In genomic region chr17:55054429-55054828, GRCh38 we compare ENCODE assay signal across 17 cellular contexts.
A peak's percentile ranks its signal among the peaks of the same experiment; 100 is the strongest.
DNase-seq lines count a peak whose midpoint lies in the region; ATAC-seq, FAIRE-seq and TF ChIP-seq lines count a peak whose summit lies in the region.
"Had no signal": no experiment of that assay in that cellular context is flagged by ENCODE, and none has a peak within 500 bp of the region (broad histone marks: within the 10 kb centered on the region; RNA-seq: fewer than 3 reads in every experiment).

No MANE protein-coding gene starts in this region.

- no peak overlapping the region for H2AFZ ChIP-seq in trophoblast cell (ENCODE audit: insufficient read depth, low read length, poor library complexity)

- H3K9me3 ChIP-seq in A673 (ENCODE audit: low read depth, low read length, poor library complexity, severe bottlenecking) (peaks cover 8% of the 10 kb centered on the region), trophoblast cell (ENCODE audit: insufficient read depth, low read depth, low read length) (no peaks in the 10 kb centered on the region)
- H3K9me3 ChIP-seq: BLaER1 treated with 17β-estradiol and CSF1 and Interleukin-3, amounts not matched to agents 10 nM and 100 nM; Caco-2 had no signal

- H3K27me3 Mint-ChIP-seq in activated T-helper 17 cell treated with anti-CD3 and anti-CD28 coated beads, Interleukin-2, amount 50 U/mL, for 72 hours = no peaks in the 10 kb centered on the region
- H3K27me3 Mint-ChIP-seq: B cell; CD4-positive, alpha-beta T cell had no signal

- no peak overlapping the region for H3K9ac ChIP-seq in trophoblast cell (ENCODE audit: low read length)
- H3K9ac ChIP-seq: BLaER1 treated with 17β-estradiol and CSF1 and Interleukin-3, amounts not matched to agents 10 nM and 100 nM had no signal

- H3K18ac ChIP-seq in trophoblast cell (ENCODE audit: low read length) = no peak overlapping the region

- no peak overlapping the region for H4K12ac ChIP-seq in trophoblast cell (ENCODE audit: low read depth, low read length)

- CTCF ChIA-PET in A673 (lab: Charles Lee) = no interaction called here

- no peak overlapping the region for H2AK5ac ChIP-seq in trophoblast cell (ENCODE audit: low read length)

- POLR2A ChIA-PET in A673 (lab: Charles Lee; ENCODE audit: low non-redundant PET) = no interaction called here

- no peak overlapping the region for H4K91ac ChIP-seq in trophoblast cell (ENCODE audit: low read depth, low read length)

- no peak overlapping the region for H3K23ac ChIP-seq in trophoblast cell (ENCODE audit: low read length)

- H3K4me1 ChIP-seq in A673 (ENCODE audit: insufficient read depth, low read length, poor library complexity, severe bottlenecking) (peaks cover 31% of the 10 kb centered on the region), trophoblast cell (ENCODE audit: control insufficient read depth in 1 of 2, insufficient read depth in 2 of 2, low read length in 2 of 2) (no peaks in the 10 kb centered on the region)
- H3K4me1 ChIP-seq: BLaER1 treated with 17β-estradiol and CSF1 and Interleukin-3, amounts not matched to agents 10 nM and 100 nM had no signal

- H3K36me3 ChIP-seq in A673 (ENCODE audit: insufficient read depth, low read length, poor library complexity, severe bottlenecking) (peaks cover 3% of the 10 kb centered on the region), trophoblast cell (ENCODE audit: control insufficient read depth in 1 of 2, insufficient read depth in 2 of 2, low read length in 2 of 2) (no peaks in the 10 kb centered on the region)
- H3K36me3 ChIP-seq: BLaER1 treated with 17β-estradiol and CSF1 and Interleukin-3, amounts not matched to agents 10 nM and 100 nM had no signal

- no peak for TF ChIP-seq CTCF in A673 (conservative IDR thresholded peaks at IDR 0.05; ENCODE audit: low read depth, low read length)

- no peak overlapping the region for H3K4me2 ChIP-seq in trophoblast cell (ENCODE audit: low read length)
- H3K4me2 ChIP-seq: BLaER1 treated with 17β-estradiol and CSF1 and Interleukin-3, amounts not matched to agents 10 nM and 100 nM had no signal

- H2BK5ac ChIP-seq in trophoblast cell (ENCODE audit: low read depth, low read length, poor library complexity) = no peak overlapping the region

- H3K14ac ChIP-seq in trophoblast cell (ENCODE audit: low read length) = no peak overlapping the region

- H3K36me3 Mint-ChIP-seq in activated T-helper 17 cell treated with anti-CD3 and anti-CD28 coated beads, Interleukin-2, amount 50 U/mL, for 72 hours (ENCODE audit: low read depth) = no peaks in the 10 kb centered on the region

- H3K27me3 ChIP-seq in A673 (replicated peaks; ENCODE audit: insufficient read depth, low read depth, low read length, poor library complexity) (no peaks in the 10 kb centered on the region), trophoblast cell (ENCODE audit: insufficient read depth, low read length) (no peaks in the 10 kb centered on the region)
- H3K27me3 ChIP-seq: BLaER1 treated with 17β-estradiol and CSF1 and Interleukin-3, amounts not matched to agents 10 nM and 100 nM had no signal

- no peaks in the 10 kb centered on the region for H3K4me1 Mint-ChIP-seq in activated T-helper 17 cell treated with anti-CD3 and anti-CD28 coated beads, Interleukin-2, amount 50 U/mL, for 72 hours
- H3K4me1 Mint-ChIP-seq: B cell had no signal

- no peak overlapping the region for H2BK12ac ChIP-seq in trophoblast cell (ENCODE audit: low read length)

- intact Hi-C loops in A673 (cut with micrococcal nuclease; ENCODE audit: unreplicated experiment) = loop anchor here (1.0 kb wide), 1 partner anchor 295 kb away; no protein-coding TSS in a partner anchor

- no peak overlapping the region for H3K4ac ChIP-seq in trophoblast cell (ENCODE audit: low read depth, low read length)

- BruUV-seq in A673 (replicated peaks; lab: Mats Ljungman, UMichigan) = no TSS peak

- no peak overlapping the region for H4K8ac ChIP-seq in trophoblast cell (ENCODE audit: low read depth, low read length)

- no peaks in the 10 kb centered on the region for H3K79me2 ChIP-seq in trophoblast cell (ENCODE audit: control insufficient read depth, insufficient read depth, low read length, poor library complexity)

- no peak overlapping the region for H3K4me3 Mint-ChIP-seq in activated T-helper 17 cell treated with anti-CD3 and anti-CD28 coated beads, Interleukin-2, amount 50 U/mL, for 72 hours
- H3K4me3 Mint-ChIP-seq: B cell; CD4-positive, alpha-beta T cell; CD8-positive, alpha-beta T cell had no signal

- FAIRE-seq in GM19239 (lab: Jason Lieb, UNC) = peak; percentile 42
- FAIRE-seq: D721Med had no signal

- H3K27ac ChIP-seq in A673 (ENCODE audit: low read depth, low read length, poor library complexity, severe bottlenecking) (peak overlapping the region; percentile 56), trophoblast cell (ENCODE audit: low read depth, low read length) (no peak overlapping the region)
- H3K27ac ChIP-seq: BLaER1 treated with 17β-estradiol and CSF1 and Interleukin-3, amounts not matched to agents 10 nM and 100 nM; C4-2B had no signal

- no peak for ATAC-seq in activated T-helper 17 cell treated with anti-CD3 and anti-CD28 coated beads, Interleukin-2, amount 50 U/mL, for 72 hours (replicated peaks)
- ATAC-seq: CD8-positive, alpha-beta T cell had no signal

- H3K79me1 ChIP-seq in trophoblast cell (ENCODE audit: low read length) = no peaks in the 10 kb centered on the region

- no peaks in the 10 kb centered on the region for H3K9me3 Mint-ChIP-seq in activated T-helper 17 cell treated with anti-CD3 and anti-CD28 coated beads, Interleukin-2, amount 50 U/mL, for 72 hours
- H3K9me3 Mint-ChIP-seq: CD4-positive, alpha-beta T cell; CD8-positive, alpha-beta T cell had no signal

- no peak overlapping the region for H2BK120ac ChIP-seq in trophoblast cell (ENCODE audit: insufficient read depth, low read length, poor library complexity)

- DNase-seq in A673 (ENCODE audit: low spot score) (no peak), GM19239 (ENCODE audit: insufficient read length, low spot score) (no peak), NCI-H2227 treated with DMSO at 0.1 percent for 48 hours (lab: John Stamatoyannopoulos, UW) (no peak), cerebellar nuclear complex (lab: John Stamatoyannopoulos, UW) (no peak), trophoblast cell (no peak)
- DNase-seq: 8988T; Caco-2; Calu3; CD4-positive, alpha-beta T cell; CD8-positive, alpha-beta T cell; DMS79 treated with DMSO at 0.1 percent for 48 hours; GF-D8 had no signal

- H3K27ac Mint-ChIP-seq in activated T-helper 17 cell treated with anti-CD3 and anti-CD28 coated beads, Interleukin-2, amount 50 U/mL, for 72 hours = peak overlapping the region; percentile 1
- H3K27ac Mint-ChIP-seq: B cell; CD4-positive, alpha-beta T cell; CD8-positive, alpha-beta T cell had no signal

- H3K4me3 ChIP-seq in A673 (ENCODE audit: low read depth, low read length, poor library complexity, severe bottlenecking) (no peak overlapping the region), trophoblast cell (ENCODE audit: low read depth, low read length) (no peak overlapping the region)
- H3K4me3 ChIP-seq: BLaER1 treated with 17β-estradiol and CSF1 and Interleukin-3, amounts not matched to agents 10 nM and 100 nM had no signal
